ENCODE assay signal across 1 cellular context in the genomic region with DNA sequence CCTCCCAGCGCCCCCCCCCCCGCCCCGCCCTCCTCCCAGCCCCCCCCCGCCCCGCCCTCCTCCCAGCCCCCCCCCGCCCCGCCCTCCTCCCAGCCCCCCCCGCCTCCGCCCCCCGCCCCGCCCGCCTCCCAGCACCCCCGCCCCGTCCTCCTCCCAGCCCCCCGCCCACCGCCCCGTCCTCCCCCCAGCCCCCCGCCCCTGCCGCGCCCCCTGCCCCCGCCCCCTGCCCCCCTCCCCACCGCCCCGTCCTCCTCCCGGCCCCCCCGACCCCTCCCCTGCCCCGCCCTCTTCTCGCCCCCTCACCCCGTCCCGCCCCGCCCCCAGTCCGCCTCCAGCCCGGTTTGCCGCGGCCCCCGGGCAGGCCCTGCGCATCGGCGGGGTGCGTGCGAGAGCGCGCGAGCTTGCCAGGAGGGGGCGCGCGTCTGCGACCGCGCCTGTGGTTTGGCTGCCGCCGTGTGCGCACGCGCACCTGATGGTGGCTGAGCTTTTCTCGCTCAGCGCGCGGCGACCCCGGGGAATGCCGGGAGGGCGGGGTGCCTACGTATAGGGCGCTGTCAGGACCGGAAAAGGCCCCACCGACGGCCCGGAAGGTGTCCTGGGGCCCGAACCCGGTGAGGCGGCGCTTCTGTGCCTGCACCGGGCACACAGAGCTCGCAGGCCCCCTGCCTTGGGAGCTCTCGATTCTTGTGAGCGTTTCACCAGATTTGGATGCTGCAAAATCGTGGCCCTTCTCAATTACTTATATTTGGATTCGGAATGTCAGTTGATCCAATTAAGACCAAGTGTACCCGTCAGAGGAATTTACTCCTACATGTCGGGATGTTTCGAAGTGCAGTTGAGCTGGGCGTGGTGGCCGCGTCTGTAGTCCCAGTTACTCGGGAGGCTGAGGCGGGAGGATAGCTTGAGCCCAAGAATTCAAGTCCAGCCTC.
A peak's percentile ranks its signal among the peaks of the same experiment; 100 is the strongest.
TF ChIP-seq lines count a peak whose summit lies in the region.

No MANE protein-coding gene starts in this region.

TF ChIP-seq in HepG2, 621 proteins besides CTCF, POLR2A, EP300 and RAD21 (continued from another document and continues in another):
- no peak for TF ChIP-seq ZNF646 (CRISPR knock-in tag; IDR thresholded peaks at IDR 0.05)
- peak; percentile 55; the same call in 1 of the 2 replicates for TF ChIP-seq NRL (CRISPR knock-in tag; IDR thresholded peaks at IDR 0.05; ENCODE audit: borderline replicate concordance)
- 0 out of 2 replicates have a peak, but pooled peaks have one; percentile 26 for TF ChIP-seq TSC22D2 (CRISPR knock-in tag; IDR thresholded peaks at IDR 0.05; ENCODE audit: borderline replicate concordance)
- TF ChIP-seq SMAD1 (CRISPR knock-in tag; IDR thresholded peaks at IDR 0.05; ENCODE audit: borderline replicate concordance, low read depth) = 0 out of 2 replicates have a peak, but pooled peaks have one; percentile 68
- TF ChIP-seq NFAT5 (CRISPR knock-in tag; IDR thresholded peaks at IDR 0.05) = 0 out of 2 replicates have a peak, but pooled peaks have one; percentile 57
- TF ChIP-seq ZNF749 (CRISPR knock-in tag; IDR thresholded peaks at IDR 0.05; ENCODE audit: borderline replicate concordance) = no peak
- TF ChIP-seq ZFP90 (CRISPR knock-in tag; IDR thresholded peaks at IDR 0.05; ENCODE audit: borderline replicate concordance) = peak; percentile 86; the same call in 1 of the 2 replicates
- peak; percentile 75; the same call in 1 of the 2 replicates for TF ChIP-seq TAF1 (CRISPR knock-in tag; IDR thresholded peaks at IDR 0.05)
- TF ChIP-seq PRDM15 (CRISPR knock-in tag; IDR thresholded peaks at IDR 0.05) = no peak
- no peak for TF ChIP-seq NBN (conservative IDR thresholded peaks at IDR 0.05)
- TF ChIP-seq ZNF709 (CRISPR knock-in tag; IDR thresholded peaks at IDR 0.05) = no peak
- TF ChIP-seq ZNF615 (CRISPR knock-in tag; IDR thresholded peaks at IDR 0.05; ENCODE audit: borderline replicate concordance) = no peak
- TF ChIP-seq ZNF616 (CRISPR knock-in tag; IDR thresholded peaks at IDR 0.05; ENCODE audit: low read depth) = no peak
- peak; percentile 76 for TF ChIP-seq MIXL1 (CRISPR knock-in tag; IDR thresholded peaks at IDR 0.05)
- peak; percentile 55; the same call in 1 of the 2 replicates for TF ChIP-seq ZNF274 (CRISPR knock-in tag; IDR thresholded peaks at IDR 0.05)
- TF ChIP-seq TGIF2 (CRISPR knock-in tag; IDR thresholded peaks at IDR 0.05) = no peak
- peak; percentile 88; the same call in 1 of the 2 replicates for TF ChIP-seq NFKB2 (CRISPR knock-in tag; IDR thresholded peaks at IDR 0.05; ENCODE audit: borderline replicate concordance)
- 0 out of 2 replicates have a peak, but pooled peaks have one; percentile 59 for TF ChIP-seq ZNF205 (CRISPR knock-in tag; IDR thresholded peaks at IDR 0.05)
- no peak for TF ChIP-seq ZNF841 (CRISPR knock-in tag; IDR thresholded peaks at IDR 0.05; ENCODE audit: borderline replicate concordance)
- no peak for TF ChIP-seq SMARCE1 (IDR thresholded peaks at IDR 0.05; ENCODE audit: borderline replicate concordance)
- TF ChIP-seq ZBTB20 (CRISPR knock-in tag; IDR thresholded peaks at IDR 0.05; ENCODE audit: borderline replicate concordance, low read depth) = peak; percentile 60; the same call in 1 of the 2 replicates
- 0 out of 2 replicates have a peak, but pooled peaks have one; percentile 74 for TF ChIP-seq TOPORS (CRISPR knock-in tag; IDR thresholded peaks at IDR 0.05)
- no peak for TF ChIP-seq ZNF530 (CRISPR knock-in tag; IDR thresholded peaks at IDR 0.05; ENCODE audit: low read depth)
- peak; percentile 97 for TF ChIP-seq NR2C2 (CRISPR knock-in tag; IDR thresholded peaks at IDR 0.05; ENCODE audit: borderline replicate concordance)
- TF ChIP-seq FLYWCH1 (CRISPR knock-in tag; IDR thresholded peaks at IDR 0.05) = no peak
- no peak for TF ChIP-seq TCF12 (IDR thresholded peaks at IDR 0.05)
- TF ChIP-seq TCF12 (CRISPR knock-in tag; IDR thresholded peaks at IDR 0.05) = no peak
- no peak for TF ChIP-seq SMC3 (IDR thresholded peaks at IDR 0.05; ENCODE audit: low read length)
- peak; percentile 62; the same call in 1 of the 2 replicates for TF ChIP-seq ZNF609 (CRISPR knock-in tag; IDR thresholded peaks at IDR 0.05; ENCODE audit: borderline replicate concordance)
- TF ChIP-seq, protein P1, sequence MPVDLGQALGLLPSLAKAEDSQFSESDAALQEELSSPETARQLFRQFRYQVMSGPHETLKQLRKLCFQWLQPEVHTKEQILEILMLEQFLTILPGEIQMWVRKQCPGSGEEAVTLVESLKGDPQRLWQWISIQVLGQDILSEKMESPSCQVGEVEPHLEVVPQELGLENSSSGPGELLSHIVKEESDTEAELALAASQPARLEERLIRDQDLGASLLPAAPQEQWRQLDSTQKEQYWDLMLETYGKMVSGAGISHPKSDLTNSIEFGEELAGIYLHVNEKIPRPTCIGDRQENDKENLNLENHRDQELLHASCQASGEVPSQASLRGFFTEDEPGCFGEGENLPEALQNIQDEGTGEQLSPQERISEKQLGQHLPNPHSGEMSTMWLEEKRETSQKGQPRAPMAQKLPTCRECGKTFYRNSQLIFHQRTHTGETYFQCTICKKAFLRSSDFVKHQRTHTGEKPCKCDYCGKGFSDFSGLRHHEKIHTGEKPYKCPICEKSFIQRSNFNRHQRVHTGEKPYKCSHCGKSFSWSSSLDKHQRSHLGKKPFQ (CRISPR knock-in tag; IDR thresholded peaks at IDR 0.05; ENCODE audit: insufficient replicate concordance) = no peak
